ENCODE assay signal across 13 cellular contexts in genomic region chr3:122555275-122556071, GRCh38. TPM values are rescaled to one million over a fixed set of nuclear protein-coding genes. Genes with fewer than 3 reads are reported as not detected.
A peak's percentile ranks its signal among the peaks of the same experiment; 100 is the strongest.
DNase-seq lines count a peak whose midpoint lies in the region; ATAC-seq and TF ChIP-seq lines count a peak whose summit lies in the region.
"Had no signal": no experiment of that assay in that cellular context is flagged by ENCODE, and none has a peak within 500 bp of the region (broad histone marks: within the 10 kb centered on the region; RNA-seq: fewer than 3 reads in every experiment).

No MANE protein-coding gene starts in this region.

- H4K20me1 ChIP-seq in GM23248 (ENCODE audit: insufficient read depth), result no peaks in the 10 kb centered on the region

- H3K27me3 Mint-ChIP-seq in activated T-cell treated with anti-CD3 and anti-CD28 coated beads, Interleukin-2, amount 50 U/mL, for 4 hours (ENCODE audit: low read depth), result no peaks in the 10 kb centered on the region
- H3K27me3 Mint-ChIP-seq: stimulated activated naive B cell treated with anti-CD40 and anti-IgM and Interleukin-4, amounts not matched to agents 10 μg/mL and 1 μg/mL and 100 μg/mL, for 72 hours had no signal

- no peak for TF ChIP-seq CTCF in GM10248 (IDR thresholded peaks at IDR 0.05; ENCODE audit: control extremely low read depth, extremely low read depth, low read depth, missing control alignments)

- no peak overlapping the region for H2AFZ ChIP-seq in GM23248

- H3K79me2 ChIP-seq in GM23248 (ENCODE audit: insufficient read depth), result no peaks in the 10 kb centered on the region

- H3K4me2 ChIP-seq in GM23248 (ENCODE audit: unreplicated experiment), result no peak overlapping the region
- H3K4me2 ChIP-seq: BLaER1 treated with 17β-estradiol and CSF1 and Interleukin-3, amounts not matched to agents 10 nM and 100 nM had no signal

- CTCF ChIA-PET in GM10248 (lab: Yijun Ruan, JAX), result interaction anchor here (0.9 to 10.1 kb wide), 5 partner anchors 14 to 122 kb away, joined by 3 to 146 read pairs (median 4); partner anchors contain the start of genes KPNA1 and PARP14

- WGBS in GM23248 (ENCODE audit: low coverage in 1 of 2, low lambda C conversion rate in 2 of 2, missing lambda C conversion rate in 2 of 2), 2 experiments, result 44 to 49% methylated on average over 6 of the region's 6 CpGs

- no peaks in the 10 kb centered on the region for H3K9me2 ChIP-seq in GM23248 (ENCODE audit: insufficient read depth)

- no peaks in the 10 kb centered on the region for H3K9me3 Mint-ChIP-seq in activated T-cell treated with anti-CD3 and anti-CD28 coated beads, Interleukin-2, amount 50 U/mL, for 4 hours
- H3K9me3 Mint-ChIP-seq: stimulated activated naive B cell treated with anti-CD40 and anti-IgM and Interleukin-4, amounts not matched to agents 10 μg/mL and 1 μg/mL and 100 μg/mL, for 72 hours had no signal

- no peak overlapping the region for H3K27ac ChIP-seq in GM23248
- H3K27ac ChIP-seq: BLaER1 treated with 17β-estradiol and CSF1 and Interleukin-3, amounts not matched to agents 10 nM and 100 nM; pancreas had no signal

- DNase-seq in A172 (ENCODE audit: low spot score), result peak; percentile 38
- DNase-seq in GM23248, result peak; percentile 32
- DNase-seq in astrocyte of the hippocampus (ENCODE audit: low read depth, low spot score), result peak; percentile 35
- DNase-seq in islet precursor cell, result peak; percentile 64
- no peak for DNase-seq in GM10248 (ENCODE audit: extremely low spot score)
- no peak for DNase-seq in NCI-H748 treated with DMSO at 0.1 percent for 48 hours (lab: John Stamatoyannopoulos, UW)
- DNase-seq in activated T-cell treated with anti-CD3 and anti-CD28 coated beads, Interleukin-2, amount 50 U/mL, for 4 hours, result no peak
- DNase-seq in LoVo (ENCODE audit: low spot score), result no peak
- DNase-seq: head of caudate nucleus; pancreas; stimulated activated naive B cell treated with anti-CD40 and anti-IgM and Interleukin-4, amounts not matched to agents 10 μg/mL and 1 μg/mL and 100 μg/mL, for 72 hours had no signal

- H3K9ac ChIP-seq in GM23248, result no peak overlapping the region
- H3K9ac ChIP-seq: BLaER1 treated with 17β-estradiol and CSF1 and Interleukin-3, amounts not matched to agents 10 nM and 100 nM had no signal

- H3K9me3 ChIP-seq in GM23248 (ENCODE audit: low read depth), result no peaks in the 10 kb centered on the region
- H3K9me3 ChIP-seq: BLaER1 treated with 17β-estradiol and CSF1 and Interleukin-3, amounts not matched to agents 10 nM and 100 nM; pancreas had no signal

- H3K36me3 ChIP-seq in GM23248 (ENCODE audit: low read depth), result no peaks in the 10 kb centered on the region; the same call in 1 of the 2 replicates

- no peak overlapping the region for H3K4me3 ChIP-seq in GM23248
- H3K4me3 ChIP-seq: BLaER1 treated with 17β-estradiol and CSF1 and Interleukin-3, amounts not matched to agents 10 nM and 100 nM; pancreas had no signal

- H3K4me1 ChIP-seq in GM23248 (ENCODE audit: insufficient read depth), result no peaks in the 10 kb centered on the region

- H3F3A ChIP-seq in GM23248 (ENCODE audit: insufficient read depth), result no peaks in the 10 kb centered on the region

- in situ Hi-C loops in GM23248 (cut with MboI), result no loop called here

- no peak for ATAC-seq in activated T-cell treated with anti-CD3 and anti-CD28 coated beads, Interleukin-2, amount 50 U/mL, for 4 hours
- ATAC-seq: stimulated activated naive B cell treated with anti-CD40 and anti-IgM and Interleukin-4, amounts not matched to agents 10 μg/mL and 1 μg/mL and 100 μg/mL, for 72 hours had no signal

- no peak overlapping the region for H3K4me3 Mint-ChIP-seq in activated T-cell treated with anti-CD3 and anti-CD28 coated beads, Interleukin-2, amount 50 U/mL, for 4 hours
- H3K4me3 Mint-ChIP-seq: stimulated activated naive B cell treated with anti-CD40 and anti-IgM and Interleukin-4, amounts not matched to agents 10 μg/mL and 1 μg/mL and 100 μg/mL, for 72 hours had no signal

- H3K4me1 Mint-ChIP-seq in activated T-cell treated with anti-CD3 and anti-CD28 coated beads, Interleukin-2, amount 50 U/mL, for 4 hours (ENCODE audit: low read depth), result peaks cover 24% of the 10 kb centered on the region

- no peaks in the 10 kb centered on the region for H3K27me3 ChIP-seq in GM23248 (replicated peaks; ENCODE audit: insufficient read depth)
- H3K27me3 ChIP-seq: BLaER1 treated with 17β-estradiol and CSF1 and Interleukin-3, amounts not matched to agents 10 nM and 100 nM; pancreas had no signal

- peaks cover 50% of the 10 kb centered on the region for H3K36me3 Mint-ChIP-seq in activated T-cell treated with anti-CD3 and anti-CD28 coated beads, Interleukin-2, amount 50 U/mL, for 4 hours (ENCODE audit: insufficient read depth)

- POLR2A ChIA-PET in GM10248 (lab: Yijun Ruan, JAX), result no interaction called here

RNA-seq across cellular contexts. Expression of gene PARP9, which starts 8.6 kb away (rescaled TPM):
- 20.6 and 22.8 TPM in 2 replicates for total RNA-seq in A172 (2014; rRNA removed; shearing (Covaris generic))
- 15.2 and 16.4 TPM in 2 replicates for total RNA-seq in GM23248 (2014; rRNA removed; shearing (Covaris generic))
- 13.7 and 14.2 TPM in 2 replicates for polyA plus RNA-seq in GM23248 (2016; fragmentation: Nextera tagmentation; extraction: Ambion mirVana)
- total RNA-seq in activated T-cell treated with anti-CD3 and anti-CD28 coated beads, Interleukin-2, amount 50 U/mL, for 4 hours, result 10 to 100 TPM; 18.2 to 30.9 (median 20.3) TPM

RNA-seq across cellular contexts. Expression of gene DTX3L, which starts 8.7 kb away (rescaled TPM):
- total RNA-seq in A172 (2014; rRNA removed; shearing (Covaris generic)), result 26.1 and 26.3 TPM in 2 replicates
- total RNA-seq in GM23248 (2014; rRNA removed; shearing (Covaris generic)), result 10.1 and 12.9 TPM in 2 replicates
- polyA plus RNA-seq in GM23248 (2016; fragmentation: Nextera tagmentation; extraction: Ambion mirVana), result 7.7 and 9.4 TPM in 2 replicates
- total RNA-seq in activated T-cell treated with anti-CD3 and anti-CD28 coated beads, Interleukin-2, amount 50 U/mL, for 4 hours, result 10 to 100 TPM; 21.6 to 36.5 (median 25.2) TPM

RNA-seq across cellular contexts. Expression of gene PARP15, which starts 22.0 kb away (rescaled TPM):
- not detected in 2 replicates for total RNA-seq in A172 (2014; rRNA removed; shearing (Covaris generic))
- total RNA-seq in GM23248 (2014; rRNA removed; shearing (Covaris generic)), result under 0.01 TPM in 1 of 2 replicates, not detected in the other
- 0.29 TPM in 2 replicates for polyA plus RNA-seq in GM23248 (2016; fragmentation: Nextera tagmentation; extraction: Ambion mirVana)
- 1 to 10 TPM; 2.5 to 6.4 (median 2.7) TPM for total RNA-seq in activated T-cell treated with anti-CD3 and anti-CD28 coated beads, Interleukin-2, amount 50 U/mL, for 4 hours
- total RNA-seq: NCI-H460 had no signal

RNA-seq across cellular contexts. Expression of gene KPNA1, which starts 40.7 kb away (rescaled TPM):
- total RNA-seq in A172 (2014; rRNA removed; shearing (Covaris generic)), result 23.8 and 30.6 TPM in 2 replicates
- total RNA-seq in GM23248 (2014; rRNA removed; shearing (Covaris generic)), result 34.0 and 46.8 TPM in 2 replicates
- polyA plus RNA-seq in GM23248 (2016; fragmentation: Nextera tagmentation; extraction: Ambion mirVana), result 62.6 and 65.2 TPM in 2 replicates
- 10 to 100 TPM; 56.4 to 61.2 (median 61.2) TPM for total RNA-seq in activated T-cell treated with anti-CD3 and anti-CD28 coated beads, Interleukin-2, amount 50 U/mL, for 4 hours

Comparison
In these comparisons a context has a peak if more than half of its experiments do, and no peak if none do; other contexts are left out.
1. DNase-seq: peak in A172 (single experiment), GM23248 (single experiment), astrocyte of the hippocampus (single experiment) and islet precursor cell (single experiment); none in GM10248 (single experiment), NCI-H748 treated with DMSO at 0.1 percent for 48 hours (single experiment), activated T-cell treated with anti-CD3 and anti-CD28 coated beads, Interleukin-2, amount 50 U/mL, for 4 hours (single experiment) and LoVo (single experiment).